In the genomic region with DNA sequence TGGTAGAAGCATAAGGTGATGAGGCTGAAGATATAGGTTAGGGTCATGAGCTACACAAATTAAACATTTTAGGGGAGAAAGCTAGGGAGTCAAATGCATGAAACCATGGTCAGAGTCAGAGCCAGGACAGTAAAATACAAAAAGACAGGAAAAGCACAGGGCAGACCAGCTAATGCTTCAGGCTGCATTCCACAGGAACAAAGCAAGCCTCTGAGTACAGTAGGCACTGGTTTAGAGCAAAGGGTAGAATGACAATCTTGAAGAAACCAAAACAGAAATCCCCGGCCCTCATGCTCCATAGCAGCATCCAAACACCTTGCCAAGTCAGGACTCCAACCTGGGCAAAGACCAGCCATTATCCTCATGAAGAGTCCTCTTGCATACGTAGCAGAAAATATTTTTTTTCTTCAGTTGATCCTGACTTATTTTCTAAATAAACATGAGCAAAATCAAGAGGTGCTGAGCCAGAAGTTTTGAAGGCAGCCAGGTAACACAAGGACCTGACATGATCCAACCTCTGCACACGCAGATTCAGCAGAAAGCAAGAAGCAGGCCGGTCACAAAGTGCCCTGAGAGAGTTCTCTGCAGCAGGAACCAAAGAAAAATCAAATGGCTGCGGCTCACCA, we compare ENCODE assay signal across 1 cellular context.
TF ChIP-seq lines count a peak whose summit lies in the region.

No MANE protein-coding gene starts in this region.

TF ChIP-seq in GM23338, 12 proteins besides CTCF, POLR2A, EP300 and RAD21:
- TF ChIP-seq, protein P1, sequence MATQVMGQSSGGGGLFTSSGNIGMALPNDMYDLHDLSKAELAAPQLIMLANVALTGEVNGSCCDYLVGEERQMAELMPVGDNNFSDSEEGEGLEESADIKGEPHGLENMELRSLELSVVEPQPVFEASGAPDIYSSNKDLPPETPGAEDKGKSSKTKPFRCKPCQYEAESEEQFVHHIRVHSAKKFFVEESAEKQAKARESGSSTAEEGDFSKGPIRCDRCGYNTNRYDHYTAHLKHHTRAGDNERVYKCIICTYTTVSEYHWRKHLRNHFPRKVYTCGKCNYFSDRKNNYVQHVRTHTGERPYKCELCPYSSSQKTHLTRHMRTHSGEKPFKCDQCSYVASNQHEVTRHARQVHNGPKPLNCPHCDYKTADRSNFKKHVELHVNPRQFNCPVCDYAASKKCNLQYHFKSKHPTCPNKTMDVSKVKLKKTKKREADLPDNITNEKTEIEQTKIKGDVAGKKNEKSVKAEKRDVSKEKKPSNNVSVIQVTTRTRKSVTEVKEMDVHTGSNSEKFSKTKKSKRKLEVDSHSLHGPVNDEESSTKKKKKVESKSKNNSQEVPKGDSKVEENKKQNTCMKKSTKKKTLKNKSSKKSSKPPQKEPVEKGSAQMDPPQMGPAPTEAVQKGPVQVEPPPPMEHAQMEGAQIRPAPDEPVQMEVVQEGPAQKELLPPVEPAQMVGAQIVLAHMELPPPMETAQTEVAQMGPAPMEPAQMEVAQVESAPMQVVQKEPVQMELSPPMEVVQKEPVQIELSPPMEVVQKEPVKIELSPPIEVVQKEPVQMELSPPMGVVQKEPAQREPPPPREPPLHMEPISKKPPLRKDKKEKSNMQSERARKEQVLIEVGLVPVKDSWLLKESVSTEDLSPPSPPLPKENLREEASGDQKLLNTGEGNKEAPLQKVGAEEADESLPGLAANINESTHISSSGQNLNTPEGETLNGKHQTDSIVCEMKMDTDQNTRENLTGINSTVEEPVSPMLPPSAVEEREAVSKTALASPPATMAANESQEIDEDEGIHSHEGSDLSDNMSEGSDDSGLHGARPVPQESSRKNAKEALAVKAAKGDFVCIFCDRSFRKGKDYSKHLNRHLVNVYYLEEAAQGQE (IDR thresholded peaks at IDR 0.05; ENCODE audit: unreplicated experiment): no peak
- TF ChIP-seq CREB1 (CRISPR knock-in tag; IDR thresholded peaks at IDR 0.05; ENCODE audit: low read depth): no peak
- no peak for TF ChIP-seq ZNF462 (CRISPR knock-in tag; IDR thresholded peaks at IDR 0.05)
- no peak for TF ChIP-seq ZNF114 (CRISPR knock-in tag; IDR thresholded peaks at IDR 0.05)
- no peak for TF ChIP-seq ZNF331 (CRISPR knock-in tag; IDR thresholded peaks at IDR 0.05; ENCODE audit: low read depth)
- no peak for TF ChIP-seq STAT1 (IDR thresholded peaks at IDR 0.05; ENCODE audit: unreplicated experiment)
- TF ChIP-seq EZH2phosphoT487 (IDR thresholded peaks at IDR 0.05; ENCODE audit: unreplicated experiment): no peak
- no peak for TF ChIP-seq NANOG (IDR thresholded peaks at IDR 0.05; ENCODE audit: borderline replicate concordance)
- TF ChIP-seq EZH2 (IDR thresholded peaks at IDR 0.05; ENCODE audit: low read depth, unreplicated experiment): no peak
- TF ChIP-seq JUNB (IDR thresholded peaks at IDR 0.05; ENCODE audit: unreplicated experiment): no peak
- TF ChIP-seq POLR2AphosphoS5 (IDR thresholded peaks at IDR 0.05; ENCODE audit: low read depth): no peak
- TF ChIP-seq, protein P2, sequence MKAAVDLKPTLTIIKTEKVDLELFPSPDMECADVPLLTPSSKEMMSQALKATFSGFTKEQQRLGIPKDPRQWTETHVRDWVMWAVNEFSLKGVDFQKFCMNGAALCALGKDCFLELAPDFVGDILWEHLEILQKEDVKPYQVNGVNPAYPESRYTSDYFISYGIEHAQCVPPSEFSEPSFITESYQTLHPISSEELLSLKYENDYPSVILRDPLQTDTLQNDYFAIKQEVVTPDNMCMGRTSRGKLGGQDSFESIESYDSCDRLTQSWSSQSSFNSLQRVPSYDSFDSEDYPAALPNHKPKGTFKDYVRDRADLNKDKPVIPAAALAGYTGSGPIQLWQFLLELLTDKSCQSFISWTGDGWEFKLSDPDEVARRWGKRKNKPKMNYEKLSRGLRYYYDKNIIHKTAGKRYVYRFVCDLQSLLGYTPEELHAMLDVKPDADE (IDR thresholded peaks at IDR 0.05): no peak
